ENCODE assay signal across 1 cellular context in genomic region chr2:43033466-43034241, GRCh38.
TF ChIP-seq lines count a peak whose summit lies in the region.

No MANE protein-coding gene starts in this region.

TF ChIP-seq in WTC11, 78 proteins besides CTCF, POLR2A, EP300 and RAD21 (continued from another document):
- TF ChIP-seq HMGXB4 (CRISPR knock-in tag; IDR thresholded peaks at IDR 0.05) (no peak), ELF4 (CRISPR knock-in tag; IDR thresholded peaks at IDR 0.05; ENCODE audit: low read depth) (no peak), GRHL2 (CRISPR knock-in tag; IDR thresholded peaks at IDR 0.05; ENCODE audit: insufficient replicate concordance, severe bottlenecking) (no peak), TEAD1 (CRISPR knock-in tag; IDR thresholded peaks at IDR 0.05) (no peak), FOXP1 (CRISPR knock-in tag; IDR thresholded peaks at IDR 0.05; ENCODE audit: borderline replicate concordance) (no peak), ATF3 (CRISPR knock-in tag; conservative IDR thresholded peaks at IDR 0.05) (no peak), CDX4 (CRISPR knock-in tag; IDR thresholded peaks at IDR 0.05; ENCODE audit: borderline replicate concordance) (no peak), GTF2I (CRISPR knock-in tag; conservative IDR thresholded peaks at IDR 0.05) (no peak), USF2 (CRISPR knock-in tag; IDR thresholded peaks at IDR 0.05) (no peak), HMGA2 (CRISPR knock-in tag; IDR thresholded peaks at IDR 0.05) (no peak), ZNF671 (CRISPR knock-in tag; IDR thresholded peaks at IDR 0.05) (no peak), TCF7 (CRISPR knock-in tag; IDR thresholded peaks at IDR 0.05; ENCODE audit: low read depth) (no peak), KAT7 (CRISPR knock-in tag; IDR thresholded peaks at IDR 0.05; ENCODE audit: borderline replicate concordance) (no peak), NR3C1 (CRISPR knock-in tag; conservative IDR thresholded peaks at IDR 0.05; ENCODE audit: low read depth) (no peak)
- TF ChIP-seq, protein P1, sequence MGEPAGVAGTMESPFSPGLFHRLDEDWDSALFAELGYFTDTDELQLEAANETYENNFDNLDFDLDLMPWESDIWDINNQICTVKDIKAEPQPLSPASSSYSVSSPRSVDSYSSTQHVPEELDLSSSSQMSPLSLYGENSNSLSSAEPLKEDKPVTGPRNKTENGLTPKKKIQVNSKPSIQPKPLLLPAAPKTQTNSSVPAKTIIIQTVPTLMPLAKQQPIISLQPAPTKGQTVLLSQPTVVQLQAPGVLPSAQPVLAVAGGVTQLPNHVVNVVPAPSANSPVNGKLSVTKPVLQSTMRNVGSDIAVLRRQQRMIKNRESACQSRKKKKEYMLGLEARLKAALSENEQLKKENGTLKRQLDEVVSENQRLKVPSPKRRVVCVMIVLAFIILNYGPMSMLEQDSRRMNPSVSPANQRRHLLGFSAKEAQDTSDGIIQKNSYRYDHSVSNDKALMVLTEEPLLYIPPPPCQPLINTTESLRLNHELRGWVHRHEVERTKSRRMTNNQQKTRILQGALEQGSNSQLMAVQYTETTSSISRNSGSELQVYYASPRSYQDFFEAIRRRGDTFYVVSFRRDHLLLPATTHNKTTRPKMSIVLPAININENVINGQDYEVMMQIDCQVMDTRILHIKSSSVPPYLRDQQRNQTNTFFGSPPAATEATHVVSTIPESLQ (CRISPR knock-in tag; IDR thresholded peaks at IDR 0.05), result no peak
TF ChIP-seq in WTC11: peak in this region for 0.
